10 cellular contexts compared by ENCODE assay signal in the genomic region with DNA sequence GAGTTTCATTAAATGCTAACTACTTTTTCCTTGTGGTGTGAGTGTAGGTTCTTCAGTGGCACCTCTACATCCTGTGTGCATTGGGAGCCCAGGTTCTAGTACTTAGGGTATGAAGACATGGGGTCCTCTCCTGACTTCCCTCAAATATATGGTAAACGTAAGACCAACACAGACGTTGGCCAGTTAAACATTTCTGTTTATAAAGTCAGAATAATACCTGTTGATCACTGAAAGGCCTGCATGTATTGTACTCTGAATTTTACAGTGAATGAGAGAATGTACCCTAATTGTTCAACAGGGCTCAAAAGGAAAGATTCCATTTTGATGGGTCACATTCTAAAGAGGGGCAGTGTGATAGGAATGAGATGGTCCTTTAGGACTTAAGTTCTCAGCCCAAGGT. TPM values are rescaled to one million over a fixed set of nuclear protein-coding genes. Genes with fewer than 3 reads are reported as not detected.
A peak's percentile ranks its signal among the peaks of the same experiment; 100 is the strongest.
DNase-seq lines count a peak whose midpoint lies in the region; ATAC-seq and TF ChIP-seq lines count a peak whose summit lies in the region.
"Had no signal": no experiment of that assay in that cellular context is flagged by ENCODE, and none has a peak within 500 bp of the region (broad histone marks: within the 10 kb centered on the region; RNA-seq: fewer than 3 reads in every experiment).

No MANE protein-coding gene starts in this region.

- H3K4me3 Mint-ChIP-seq in activated T-cell treated with anti-CD3 and anti-CD28 coated beads, Interleukin-2, amount 50 U/mL, for 24 hours, result peak overlapping the region; percentile 97
- H3K4me3 Mint-ChIP-seq in activated T-helper 2 cell treated with anti-CD3 and anti-CD28 coated beads, Interferon-gamma antibody, Interleukin-2, Interleukin-4, amounts not matched to agents 10 μg/mL and 5 μg/mL and 100 μg/mL, durations not matched to agents 14 hours and 24 hours and 36 hours (ENCODE audit: low read depth), result peak overlapping the region; percentile 96

- no peaks in the 10 kb centered on the region for H3K27me3 ChIP-seq in Karpas-422 (ENCODE audit: low read length)
- H3K27me3 ChIP-seq in psoas muscle (ENCODE audit: insufficient read depth in 3 of 3, low read length in 2 of 3), result no peaks in the 10 kb centered on the region
- H3K27me3 ChIP-seq: tibial nerve had no signal

- H3K9me3 ChIP-seq in Karpas-422 (ENCODE audit: low read length) (no peaks in the 10 kb centered on the region), psoas muscle (no peaks in the 10 kb centered on the region)
- H3K9me3 ChIP-seq: tibial nerve had no signal

- no peaks in the 10 kb centered on the region for H3K9me2 ChIP-seq in Karpas-422 (replicated peaks; ENCODE audit: insufficient read depth, low read length)

- peaks cover 24% of the 10 kb centered on the region for H4K20me1 ChIP-seq in Karpas-422 (ENCODE audit: insufficient read depth, low read depth, low read length)

- H2AFZ ChIP-seq in Karpas-422 (ENCODE audit: low read length), result no peak overlapping the region

- peak overlapping the region; percentile 95 for H3K4me2 ChIP-seq in Karpas-422 (ENCODE audit: low read depth, low read length, poor library complexity, severe bottlenecking)

- H3K36me3 ChIP-seq in Karpas-422 (ENCODE audit: insufficient read depth, low read length) (peaks cover 51% of the 10 kb centered on the region), psoas muscle (ENCODE audit: insufficient read depth in 1 of 2, low read depth in 1 of 2) (peaks cover 20 to 34% of the 10 kb centered on the region in 2 donors)

- intact Hi-C loops in activated T-helper 2 cell treated with anti-CD3 and anti-CD28 coated beads, Interferon-gamma antibody, Interleukin-2, Interleukin-4, amounts not matched to agents 10 μg/mL and 5 μg/mL and 100 μg/mL, durations not matched to agents 14 hours and 24 hours and 36 hours (cut with micrococcal nuclease), result loop anchor here (5.0 to 10.0 kb wide), 4 partner anchors 126 to 889 kb away; partner anchors contain the start of genes EIF3F and WEE1
- intact Hi-C loops in psoas muscle (cut with DNase I), result loop anchor here in 1 of 2 donors (5.0 kb wide), 1 partner anchor 276 kb away; the partner anchor contains the start of gene TMEM9B

- peaks cover 51% of the 10 kb centered on the region for H3K79me2 ChIP-seq in Karpas-422 (ENCODE audit: low read length)

- H3K36me3 Mint-ChIP-seq in activated T-cell treated with anti-CD3 and anti-CD28 coated beads, Interleukin-2, amount 50 U/mL, for 24 hours (ENCODE audit: low read depth), result peaks cover 98% of the 10 kb centered on the region
- H3K36me3 Mint-ChIP-seq in activated T-helper 2 cell treated with anti-CD3 and anti-CD28 coated beads, Interferon-gamma antibody, Interleukin-2, Interleukin-4, amounts not matched to agents 10 μg/mL and 5 μg/mL and 100 μg/mL, durations not matched to agents 14 hours and 24 hours and 36 hours (ENCODE audit: low read depth), result peaks cover 87% of the 10 kb centered on the region

- no peak for ATAC-seq in psoas muscle
- ATAC-seq in GM21723 (IDR thresholded peaks at IDR 0.05; ENCODE audit: unreplicated experiment), result no peak

- H3K4me3 ChIP-seq in Karpas-422 (ENCODE audit: low read length) (peak overlapping the region; percentile 91), psoas muscle (no peak overlapping the region)
- H3K4me3 ChIP-seq: tibial nerve had no signal

- H3K27ac Mint-ChIP-seq in activated T-cell treated with anti-CD3 and anti-CD28 coated beads, Interleukin-2, amount 50 U/mL, for 24 hours, result peak overlapping the region; percentile 99
- H3K27ac Mint-ChIP-seq in activated T-helper 2 cell treated with anti-CD3 and anti-CD28 coated beads, Interferon-gamma antibody, Interleukin-2, Interleukin-4, amounts not matched to agents 10 μg/mL and 5 μg/mL and 100 μg/mL, durations not matched to agents 14 hours and 24 hours and 36 hours, result peak overlapping the region; percentile 92

- TF ChIP-seq CTCF in psoas muscle (IDR thresholded peaks at IDR 0.05), result no peak

- H3K9ac ChIP-seq in Karpas-422 (ENCODE audit: low read length), result peak overlapping the region; percentile 88

- no peaks in the 10 kb centered on the region for H3K27me3 Mint-ChIP-seq in activated T-cell treated with anti-CD3 and anti-CD28 coated beads, Interleukin-2, amount 50 U/mL, for 24 hours
- H3K27me3 Mint-ChIP-seq in activated T-helper 2 cell treated with anti-CD3 and anti-CD28 coated beads, Interferon-gamma antibody, Interleukin-2, Interleukin-4, amounts not matched to agents 10 μg/mL and 5 μg/mL and 100 μg/mL, durations not matched to agents 14 hours and 24 hours and 36 hours (ENCODE audit: low read depth), result no peaks in the 10 kb centered on the region

- peak overlapping the region; percentile 95 for H3K27ac ChIP-seq in Karpas-422 (ENCODE audit: low read length)
- peak overlapping the region; percentile 7 for H3K27ac ChIP-seq in psoas muscle
- H3K27ac ChIP-seq: tibial nerve had no signal

- no peaks in the 10 kb centered on the region for H3K9me3 Mint-ChIP-seq in activated T-cell treated with anti-CD3 and anti-CD28 coated beads, Interleukin-2, amount 50 U/mL, for 24 hours
- H3K9me3 Mint-ChIP-seq in activated T-helper 2 cell treated with anti-CD3 and anti-CD28 coated beads, Interferon-gamma antibody, Interleukin-2, Interleukin-4, amounts not matched to agents 10 μg/mL and 5 μg/mL and 100 μg/mL, durations not matched to agents 14 hours and 24 hours and 36 hours, result no peaks in the 10 kb centered on the region

- H3K4me1 ChIP-seq in Karpas-422 (ENCODE audit: low read length) (peaks cover 64% of the 10 kb centered on the region), psoas muscle (peaks cover 35% of the 10 kb centered on the region)

- no peak for DNase-seq in activated T-cell treated with anti-CD3 and anti-CD28 coated beads, Interleukin-2, amount 50 U/mL, for 24 hours
- no peak for DNase-seq in activated T-cell treated with anti-CD3 and anti-CD28 coated beads, Interleukin-2, amount 50 U/mL, for 1 hour
- peak; percentile 58 for DNase-seq in Karpas-422
- no peak for DNase-seq in activated T-helper 2 cell treated with anti-CD3 and anti-CD28 coated beads, Interferon-gamma antibody, Interleukin-2, Interleukin-4, amounts not matched to agents 10 μg/mL and 5 μg/mL and 100 μg/mL, durations not matched to agents 14 hours and 24 hours and 36 hours (ENCODE audit: low spot score)
- DNase-seq in psoas muscle, result no peak
- DNase-seq in EL, result no peak
- no peak for DNase-seq in NCI-H1092 (lab: John Stamatoyannopoulos, UW)
- DNase-seq: activated CD4-positive, alpha-beta T cell treated with anti-CD3 and anti-CD28 coated beads, Interleukin-2, amount 50 U/mL, for 4 hours had no signal

- peaks cover 67% of the 10 kb centered on the region for H3K4me1 Mint-ChIP-seq in activated T-cell treated with anti-CD3 and anti-CD28 coated beads, Interleukin-2, amount 50 U/mL, for 24 hours (ENCODE audit: low read depth)
- peaks cover 54% of the 10 kb centered on the region for H3K4me1 Mint-ChIP-seq in activated T-helper 2 cell treated with anti-CD3 and anti-CD28 coated beads, Interferon-gamma antibody, Interleukin-2, Interleukin-4, amounts not matched to agents 10 μg/mL and 5 μg/mL and 100 μg/mL, durations not matched to agents 14 hours and 24 hours and 36 hours (ENCODE audit: low read depth)

- 51 to 80% (median 66%) methylated on average over 2 of the region's 2 CpGs for WGBS in psoas muscle, 3 donors

RNA-seq across cellular contexts. Expression of gene RPL27A, which starts 3.2 kb away (rescaled TPM):
- 2,423 and 3,362 TPM in 2 replicates for total RNA-seq in Karpas-422 (2014; rRNA removed; shearing (Covaris generic); ENCODE audit: low replicate concordance)
- total RNA-seq in activated T-helper 2 cell treated with anti-CD3 and anti-CD28 coated beads, Interferon-gamma antibody, Interleukin-2, Interleukin-4, amounts not matched to agents 10 μg/mL and 5 μg/mL and 100 μg/mL, durations not matched to agents 14 hours and 24 hours and 36 hours, result 749 and 766 TPM in 2 replicates
- total RNA-seq in psoas muscle, result 100 to 1,000 TPM; 308 to 673 (median 565) TPM
- 1,000 to 10,000 TPM; 1,443 to 2,060 (median 1,904) TPM for polyA plus RNA-seq in psoas muscle

RNA-seq across cellular contexts. Expression of gene TRIM66, which starts 3.4 kb away (rescaled TPM):
- total RNA-seq in Karpas-422 (2014; rRNA removed; shearing (Covaris generic); ENCODE audit: low replicate concordance), result 13.3 and 15.3 TPM in 2 replicates
- 13.6 and 14.6 TPM in 2 replicates for total RNA-seq in activated T-helper 2 cell treated with anti-CD3 and anti-CD28 coated beads, Interferon-gamma antibody, Interleukin-2, Interleukin-4, amounts not matched to agents 10 μg/mL and 5 μg/mL and 100 μg/mL, durations not matched to agents 14 hours and 24 hours and 36 hours
- total RNA-seq in psoas muscle, result 1 to 10 TPM; 2.0 to 3.9 (median 3.5) TPM
- 1 to 10 TPM in 1 of 3 donors, under 1 TPM in 2; 0.46 to 1.4 (median 0.69) TPM for polyA plus RNA-seq in psoas muscle
